ENCODE assay signal across 8 cellular contexts in the genomic region with DNA sequence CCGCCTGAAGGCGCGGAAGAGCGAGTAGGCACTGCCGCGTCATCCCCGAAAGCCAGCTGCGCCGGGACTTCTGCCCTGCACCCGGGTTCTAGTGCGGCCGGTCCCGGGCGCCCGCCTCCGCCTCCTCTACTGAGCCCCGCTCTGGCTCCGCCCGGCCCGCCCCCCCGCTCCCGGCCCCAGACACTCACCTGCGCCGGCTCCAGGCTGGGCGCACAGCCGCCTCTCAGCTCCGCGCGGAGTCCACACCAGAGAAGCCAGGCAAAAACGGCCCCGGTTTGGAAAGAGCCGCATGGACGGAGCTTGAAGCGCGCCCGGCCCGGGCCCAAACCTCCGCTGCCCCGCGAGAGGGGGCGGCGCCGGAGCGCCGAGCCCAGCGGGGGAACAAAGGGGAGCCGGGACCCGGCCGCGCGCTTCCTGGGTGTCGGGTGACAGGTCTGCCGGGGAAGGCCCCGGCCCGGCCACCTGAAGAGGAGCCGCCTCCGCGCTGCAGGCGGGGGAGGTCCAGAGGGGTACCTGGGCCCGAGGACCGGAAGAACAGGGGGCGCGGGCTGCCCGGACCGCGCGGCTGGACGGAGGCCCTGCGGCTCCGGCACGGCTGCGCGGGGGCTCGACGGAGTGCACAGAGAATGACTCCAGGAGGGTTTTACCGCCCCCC.
A peak's percentile ranks its signal among the peaks of the same experiment; 100 is the strongest.
DNase-seq lines count a peak whose midpoint lies in the region; ATAC-seq and TF ChIP-seq lines count a peak whose summit lies in the region.

No MANE protein-coding gene starts in this region.

- no peaks in the 10 kb centered on the region for H3K9me3 Mint-ChIP-seq in chondrocyte (ENCODE audit: low read depth)
- peaks cover 0 to 5% (median 0%) of the 10 kb centered on the region in 7 donors for H3K9me3 Mint-ChIP-seq in naive B cell

- no peak overlapping the region for H3K27ac Mint-ChIP-seq in chondrocyte (ENCODE audit: unreplicated experiment)
- H3K27ac Mint-ChIP-seq in naive B cell: no peak overlapping the region

- no peaks in the 10 kb centered on the region for H3F3A ChIP-seq in OCI-LY1 (ENCODE audit: insufficient read depth, low read length)

- H4K20me1 ChIP-seq in OCI-LY1 (ENCODE audit: insufficient read depth, low read length): no peaks in the 10 kb centered on the region

- ATAC-seq in HG02588 (IDR thresholded peaks at IDR 0.05; ENCODE audit: unreplicated experiment) (peak; percentile 23), naive B cell (ENCODE audit: low read depth in 2 of 2) (peak; percentile 46 to 51)

- H3K36me3 Mint-ChIP-seq in chondrocyte (ENCODE audit: low read depth) (peaks cover 4% of the 10 kb centered on the region), naive B cell (no peaks in the 10 kb centered on the region)

- H3K4me3 ChIP-seq in OCI-LY1 (ENCODE audit: low read depth, low read length, poor library complexity, severe bottlenecking): peak overlapping the region; percentile 67

- H3K4me3 Mint-ChIP-seq in chondrocyte (ENCODE audit: unreplicated experiment) (peak overlapping the region; percentile 12), naive B cell (peak overlapping the region in 4 of 8 donors; percentile 37 to 87 (median 50))

- H3K9ac ChIP-seq in OCI-LY1 (ENCODE audit: low read length): peak overlapping the region; percentile 63

- no peaks in the 10 kb centered on the region for H3K9me3 ChIP-seq in OCI-LY1 (ENCODE audit: low read length)

- H3K4me2 ChIP-seq in OCI-LY1 (ENCODE audit: low read length): peak overlapping the region; percentile 84

- H3K4me1 ChIP-seq in OCI-LY1 (ENCODE audit: insufficient read depth, low read length, severe bottlenecking): peaks cover 28% of the 10 kb centered on the region

- H3K27me3 Mint-ChIP-seq in chondrocyte (ENCODE audit: low read depth): peaks cover 48% of the 10 kb centered on the region
- H3K27me3 Mint-ChIP-seq in naive B cell: peaks cover 47 to 73% (median 62%) of the 10 kb centered on the region in 3 donors

- peaks cover 37% of the 10 kb centered on the region for H3K27me3 ChIP-seq in OCI-LY1 (ENCODE audit: insufficient read depth, low read length)

- TF ChIP-seq CTCF in OCI-LY1 (IDR thresholded peaks at IDR 0.05; ENCODE audit: low read length) (no peak), chondrocyte (IDR thresholded peaks at IDR 0.05) (no peak)

- H3K36me3 ChIP-seq in OCI-LY1 (ENCODE audit: insufficient read depth, low read length): no peaks in the 10 kb centered on the region

- H3K4me1 Mint-ChIP-seq in chondrocyte (ENCODE audit: low read depth): peaks cover 21% of the 10 kb centered on the region
- H3K4me1 Mint-ChIP-seq in naive B cell: peaks cover 31 to 47% (median 34%) of the 10 kb centered on the region in 3 donors

- DNase-seq in DMS153 treated with DMSO at 0.1 percent for 48 hours (lab: John Stamatoyannopoulos, UW; ENCODE audit: unreplicated experiment) (peak; percentile 65), DMS153 (lab: John Stamatoyannopoulos, UW) (no peak), chondrocyte (ENCODE audit: low spot score) (no peak), naive B cell (peak; percentile 44), NCI-H2081 treated with DMSO at 0.1 percent for 48 hours (lab: John Stamatoyannopoulos, UW) (no peak), T1000 (lab: John Stamatoyannopoulos, UW) (no peak)

- H3K27ac ChIP-seq in OCI-LY1 (ENCODE audit: low read depth, low read length, poor library complexity, severe bottlenecking): no peak overlapping the region

- H2AFZ ChIP-seq in OCI-LY1 (ENCODE audit: low read length): 0 out of 2 replicates have a peak overlapping the region, but pooled peaks have one; percentile 9

- H3K79me2 ChIP-seq in OCI-LY1 (ENCODE audit: insufficient read depth, low read length): no peaks in the 10 kb centered on the region

- no peaks in the 10 kb centered on the region for H3K9me2 ChIP-seq in OCI-LY1 (ENCODE audit: low read depth, low read length)

Comparison
In these comparisons a context has a peak if more than half of its experiments do, and no peak if none do; other contexts are left out.
1. DNase-seq: peak in DMS153 treated with DMSO at 0.1 percent for 48 hours (single experiment) and naive B cell (single experiment); none in DMS153 (single experiment), chondrocyte (single experiment), NCI-H2081 treated with DMSO at 0.1 percent for 48 hours (single experiment) and T1000 (single experiment).